ENCODE assay signal across 28 cellular contexts in the genomic region with DNA sequence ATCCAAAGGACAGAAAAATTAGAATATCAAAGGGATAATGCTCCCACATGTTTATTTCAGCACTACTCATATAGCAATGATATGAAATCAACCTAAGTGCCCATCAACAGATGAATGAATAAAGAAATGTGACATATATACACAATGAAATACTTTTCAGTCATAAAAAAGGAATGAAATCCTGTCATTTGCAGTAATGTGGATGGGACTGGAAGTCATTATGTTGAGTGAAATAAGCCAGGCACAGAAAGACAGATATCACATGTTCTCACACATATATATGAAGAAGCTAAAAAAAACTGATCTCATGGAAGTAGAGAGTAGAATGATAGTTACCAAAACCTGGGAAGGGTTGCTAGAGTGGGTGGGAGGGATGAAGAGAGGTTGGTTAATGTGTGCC.
"Had no signal": no experiment of that assay in that cellular context is flagged by ENCODE, and none has a peak within 500 bp of the region (broad histone marks: within the 10 kb centered on the region; RNA-seq: fewer than 3 reads in every experiment).

No MANE protein-coding gene starts in this region.

- ATAC-seq: stimulated activated effector memory CD8-positive, alpha-beta T cell treated with anti-CD3 and anti-CD28 coated beads, Interleukin-12 subunit alpha, Interleukin-12 subunit beta, amount 100 ng/mL, for 72 hours; stimulated activated memory B cell treated with anti-CD40 and anti-IgM and Interleukin-4, amounts not matched to agents 10 μg/mL and 1 μg/mL and 100 μg/mL, for 72 hours; stimulated activated naive B cell treated with anti-CD40 and anti-IgM and Interleukin-4, amounts not matched to agents 10 μg/mL and 1 μg/mL and 100 μg/mL, for 72 hours; stimulated activated naive CD8-positive, alpha-beta T cell treated with anti-CD3 and anti-CD28 coated beads, Interleukin-15, amount 100 ng/mL, for 72 hours; stimulated activated naive CD8-positive, alpha-beta T cell treated with anti-CD3 and anti-CD28 coated beads, Interleukin-15, Interleukin-2, amounts not matched to agents 100 U/mL and 50 U/mL, for 24 hours; upper lobe of right lung had no signal

- H3K27ac ChIP-seq: stomach, suprapubic skin, testis, thoracic aorta, thyroid gland, tibial artery, tibial nerve, transverse colon, upper lobe of left lung, upper lobe of right lung, uterus, vagina had no signal

- H3K9me3 ChIP-seq: suprapubic skin, testis, thoracic aorta, thyroid gland, tibial artery, upper lobe of right lung, vagina had no signal

- H3K27me3 Mint-ChIP-seq: stimulated activated memory B cell treated with anti-CD40 and anti-IgM and Interleukin-4, amounts not matched to agents 10 μg/mL and 1 μg/mL and 100 μg/mL, for 72 hours; stimulated activated naive B cell treated with anti-CD40 and anti-IgM and Interleukin-4, amounts not matched to agents 10 μg/mL and 1 μg/mL and 100 μg/mL, for 72 hours; stimulated activated naive CD8-positive, alpha-beta T cell treated with anti-CD3 and anti-CD28 coated beads, Interleukin-15, amount 100 ng/mL, for 72 hours; stimulated activated naive CD8-positive, alpha-beta T cell treated with anti-CD3 and anti-CD28 coated beads, Interleukin-15, Interleukin-2, amounts not matched to agents 100 ng/mL and 50 ng/mL, for 24 hours; type B pancreatic cell had no signal

- H3K27me3 ChIP-seq: stomach, suprapubic skin, testis, thyroid gland, tibial artery, tibial nerve, transverse colon, upper lobe of left lung, upper lobe of right lung, uterus, vagina had no signal

- H3K4me3 ChIP-seq: stomach, suprapubic skin, testis, thoracic aorta, thyroid gland, tibial artery, tibial nerve, transverse colon, upper lobe of left lung, upper lobe of right lung, uterus, vagina had no signal

- H3K4me1 Mint-ChIP-seq: stimulated activated effector memory CD8-positive, alpha-beta T cell treated with anti-CD3 and anti-CD28 coated beads, Interleukin-12 subunit alpha, Interleukin-12 subunit beta, amount 100 ng/mL, for 72 hours; stimulated activated memory B cell treated with anti-CD40 and anti-IgM and Interleukin-4, amounts not matched to agents 10 μg/mL and 1 μg/mL and 100 μg/mL, for 72 hours; stimulated activated naive B cell treated with anti-CD40 and anti-IgM and Interleukin-4, amounts not matched to agents 10 μg/mL and 1 μg/mL and 100 μg/mL, for 72 hours; stimulated activated naive CD8-positive, alpha-beta T cell treated with anti-CD3 and anti-CD28 coated beads, Interleukin-15, amount 100 ng/mL, for 72 hours had no signal

- H3K4me3 Mint-ChIP-seq: stimulated activated effector memory CD8-positive, alpha-beta T cell treated with anti-CD3 and anti-CD28 coated beads, Interleukin-12 subunit alpha, Interleukin-12 subunit beta, amount 100 ng/mL, for 72 hours; stimulated activated memory B cell treated with anti-CD40 and anti-IgM and Interleukin-4, amounts not matched to agents 10 μg/mL and 1 μg/mL and 100 μg/mL, for 72 hours; stimulated activated naive B cell treated with anti-CD40 and anti-IgM and Interleukin-4, amounts not matched to agents 10 μg/mL and 1 μg/mL and 100 μg/mL, for 72 hours; stimulated activated naive CD8-positive, alpha-beta T cell treated with anti-CD3 and anti-CD28 coated beads, Interleukin-15, amount 100 ng/mL, for 72 hours; stimulated activated naive CD8-positive, alpha-beta T cell treated with anti-CD3 and anti-CD28 coated beads, Interleukin-15, Interleukin-2, amounts not matched to agents 100 ng/mL and 50 ng/mL, for 24 hours; type B pancreatic cell had no signal

- DNase-seq: stimulated activated CD4-positive, alpha-beta T cell treated with anti-CD3 and anti-CD28 coated beads, Interleukin-2, amount 100 ng/mL, for 48 hours; stimulated activated CD4-positive, alpha-beta T cell treated with anti-CD3 and anti-CD28 coated beads, Interleukin-4, amount 100 ng/mL, for 1 hour; stimulated activated CD4-positive, alpha-beta T cell treated with anti-CD3 and anti-CD28 coated beads, Interleukin-4, amount 100 ng/mL, for 24 hours; stimulated activated CD4-positive, alpha-beta T cell treated with anti-CD3 and anti-CD28 coated beads, Interleukin-4, amount 100 ng/mL, for 4 hours; stimulated activated CD8-positive, alpha-beta memory T cell treated with anti-CD3 and anti-CD28 coated beads, Interleukin-4, amount 100 ng/mL, for 48 hours; stimulated activated naive B cell treated with anti-CD40 and anti-IgM and Interleukin-4, amounts not matched to agents 10 μg/mL and 1 μg/mL and 100 μg/mL, for 72 hours; stimulated activated naive CD4-positive, alpha-beta T cell; stimulated activated naive CD4-positive, alpha-beta T cell treated with Interleukin-2 at 50 U/mL for 16 hours; stimulated activated naive CD8-positive, alpha-beta T cell treated with anti-CD3 and anti-CD28 coated beads, Interleukin-15, amount 100 ng/mL, for 72 hours; stimulated activated naive CD8-positive, alpha-beta T cell treated with anti-CD3 and anti-CD28 coated beads, Interleukin-15, Interleukin-2, amounts not matched to agents 100 U/mL and 50 U/mL, for 24 hours; stomach; substantia nigra; testis; thyroid gland; tibial artery; transverse colon; trophoblast cell; upper lobe of left lung; upper lobe of right lung; uterus had no signal

- H3K36me3 Mint-ChIP-seq: stimulated activated effector memory CD8-positive, alpha-beta T cell treated with anti-CD3 and anti-CD28 coated beads, Interleukin-12 subunit alpha, Interleukin-12 subunit beta, amount 100 ng/mL, for 72 hours; stimulated activated memory B cell treated with anti-CD40 and anti-IgM and Interleukin-4, amounts not matched to agents 10 μg/mL and 1 μg/mL and 100 μg/mL, for 72 hours; stimulated activated naive B cell treated with anti-CD40 and anti-IgM and Interleukin-4, amounts not matched to agents 10 μg/mL and 1 μg/mL and 100 μg/mL, for 72 hours; type B pancreatic cell had no signal

- H3K36me3 ChIP-seq: stomach, suprapubic skin, thoracic aorta, thyroid gland, tibial artery, tibial nerve, transverse colon, upper lobe of left lung, upper lobe of right lung, uterus, vagina had no signal

- H3K27ac Mint-ChIP-seq: stimulated activated effector memory CD8-positive, alpha-beta T cell treated with anti-CD3 and anti-CD28 coated beads, Interleukin-12 subunit alpha, Interleukin-12 subunit beta, amount 100 ng/mL, for 72 hours; stimulated activated memory B cell treated with anti-CD40 and anti-IgM and Interleukin-4, amounts not matched to agents 10 μg/mL and 1 μg/mL and 100 μg/mL, for 72 hours; stimulated activated naive B cell treated with anti-CD40 and anti-IgM and Interleukin-4, amounts not matched to agents 10 μg/mL and 1 μg/mL and 100 μg/mL, for 72 hours; stimulated activated naive CD8-positive, alpha-beta T cell treated with anti-CD3 and anti-CD28 coated beads, Interleukin-15, amount 100 ng/mL, for 72 hours; stimulated activated naive CD8-positive, alpha-beta T cell treated with anti-CD3 and anti-CD28 coated beads, Interleukin-15, Interleukin-2, amounts not matched to agents 100 ng/mL and 50 ng/mL, for 24 hours; type B pancreatic cell had no signal

- H3K9me3 Mint-ChIP-seq: stimulated activated effector memory CD8-positive, alpha-beta T cell treated with anti-CD3 and anti-CD28 coated beads, Interleukin-12 subunit alpha, Interleukin-12 subunit beta, amount 100 ng/mL, for 72 hours had no signal

- H3K4me1 ChIP-seq: stomach, suprapubic skin, testis, thyroid gland, tibial artery, tibial nerve, transverse colon, upper lobe of left lung, upper lobe of right lung, uterus, vagina had no signal
